ENCODE assay signal across 1 cellular context in genomic region chr14:23364164-23364571, GRCh38.
A peak's percentile ranks its signal among the peaks of the same experiment; 100 is the strongest.
TF ChIP-seq lines count a peak whose summit lies in the region.

No MANE protein-coding gene starts in this region.

TF ChIP-seq in HepG2, 621 proteins besides CTCF, POLR2A, EP300 and RAD21:
- no peak for TF ChIP-seq JUND (CRISPR knock-in tag; IDR thresholded peaks at IDR 0.05)
- TF ChIP-seq ZSCAN22 (CRISPR knock-in tag; IDR thresholded peaks at IDR 0.05) = 0 out of 2 replicates have a peak, but pooled peaks have one; percentile 52
- peak; percentile 84; the same call in 1 of the 2 replicates for TF ChIP-seq EZH2 (conservative IDR thresholded peaks at IDR 0.05; ENCODE audit: low read depth, low read length)
- TF ChIP-seq BRD4 (CRISPR knock-in tag; IDR thresholded peaks at IDR 0.05) = no peak
- no peak for TF ChIP-seq ZHX1 (CRISPR knock-in tag; IDR thresholded peaks at IDR 0.05; ENCODE audit: low read depth)
- no peak for TF ChIP-seq MAFF (IDR thresholded peaks at IDR 0.05; ENCODE audit: low read depth, low read length)
- TF ChIP-seq ZNF558 (CRISPR knock-in tag; IDR thresholded peaks at IDR 0.05; ENCODE audit: borderline replicate concordance) = no peak
